Comparison of ENCODE assay signal across 1 cellular context in the genomic region with DNA sequence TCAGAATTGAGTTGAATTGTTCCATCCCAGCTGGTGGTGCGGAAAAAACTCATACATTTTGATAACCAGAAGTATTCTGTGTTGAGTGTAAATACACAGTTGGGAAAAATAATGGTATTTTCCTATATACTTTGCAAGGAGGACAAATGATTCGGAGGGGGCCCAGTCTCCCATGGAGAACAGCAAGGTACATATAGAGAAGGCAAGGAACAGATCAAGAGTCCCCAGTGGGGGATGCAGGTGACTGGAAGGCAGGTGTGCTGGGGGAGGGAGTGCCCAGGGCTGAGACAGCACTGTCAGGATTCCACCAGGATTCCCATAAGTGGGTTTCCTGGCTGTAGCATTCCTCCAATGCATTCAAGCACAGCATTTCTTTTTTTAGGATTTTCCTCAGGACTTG.
TF ChIP-seq lines count a peak whose summit lies in the region.

No MANE protein-coding gene starts in this region.

TF ChIP-seq in GM23338, 12 proteins besides CTCF, POLR2A, EP300 and RAD21 (continued from another document):
- TF ChIP-seq, protein P1, sequence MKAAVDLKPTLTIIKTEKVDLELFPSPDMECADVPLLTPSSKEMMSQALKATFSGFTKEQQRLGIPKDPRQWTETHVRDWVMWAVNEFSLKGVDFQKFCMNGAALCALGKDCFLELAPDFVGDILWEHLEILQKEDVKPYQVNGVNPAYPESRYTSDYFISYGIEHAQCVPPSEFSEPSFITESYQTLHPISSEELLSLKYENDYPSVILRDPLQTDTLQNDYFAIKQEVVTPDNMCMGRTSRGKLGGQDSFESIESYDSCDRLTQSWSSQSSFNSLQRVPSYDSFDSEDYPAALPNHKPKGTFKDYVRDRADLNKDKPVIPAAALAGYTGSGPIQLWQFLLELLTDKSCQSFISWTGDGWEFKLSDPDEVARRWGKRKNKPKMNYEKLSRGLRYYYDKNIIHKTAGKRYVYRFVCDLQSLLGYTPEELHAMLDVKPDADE (IDR thresholded peaks at IDR 0.05) = no peak
- no peak for TF ChIP-seq NANOG (IDR thresholded peaks at IDR 0.05; ENCODE audit: borderline replicate concordance)
